ENCODE assay signal across 17 cellular contexts in the genomic region with DNA sequence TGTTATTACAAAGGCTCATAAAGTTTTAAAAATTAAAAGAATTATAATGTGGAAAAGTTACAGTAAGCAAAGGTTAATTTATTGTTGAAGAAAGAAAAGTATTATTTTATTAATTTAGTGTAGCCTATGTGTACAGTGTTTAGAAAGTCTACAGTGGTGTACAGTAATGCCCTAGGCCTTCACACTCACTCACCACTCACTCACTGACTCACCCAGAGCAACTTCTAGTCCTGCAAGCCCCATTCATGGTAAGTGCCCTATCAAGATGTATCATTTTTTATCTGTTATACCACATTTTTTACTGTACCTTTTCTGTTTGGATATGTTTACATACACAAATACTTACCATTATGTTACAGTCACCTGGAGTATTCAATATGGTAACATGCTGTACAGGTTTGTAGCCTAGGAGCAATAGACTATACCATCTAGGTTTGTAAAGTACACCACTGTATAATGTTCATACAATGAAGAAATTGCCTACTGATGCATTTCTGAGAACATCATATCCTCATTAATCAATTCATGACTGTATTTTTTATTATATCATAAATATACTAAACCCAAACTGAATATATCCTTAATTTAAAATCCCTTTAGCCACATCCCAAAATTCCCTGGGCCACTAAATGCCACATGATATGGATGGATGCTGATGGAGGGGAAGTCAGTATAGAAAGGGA. TPM values are rescaled to one million over a fixed set of nuclear protein-coding genes. Genes with fewer than 3 reads are reported as not detected.
DNase-seq lines count a peak whose midpoint lies in the region; ATAC-seq and TF ChIP-seq lines count a peak whose summit lies in the region.
"Had no signal": no experiment of that assay in that cellular context is flagged by ENCODE, and none has a peak within 500 bp of the region (broad histone marks: within the 10 kb centered on the region; RNA-seq: fewer than 3 reads in every experiment).

No MANE protein-coding gene starts in this region.

- H3K4me1 ChIP-seq in mammary epithelial cell (ENCODE audit: insufficient read depth, low read length) (peaks cover 13% of the 10 kb centered on the region), upper lobe of left lung (no peaks in the 10 kb centered on the region), Peyer's patch (no peaks in the 10 kb centered on the region)
- H3K4me1 ChIP-seq: HAP-1 had no signal

- H3K27ac ChIP-seq in mammary epithelial cell (ENCODE audit: insufficient read depth, low read depth, low read length) (peak overlapping the region; percentile 91), upper lobe of left lung (no peak overlapping the region), Peyer's patch (no peak overlapping the region)

- H3K4me3 ChIP-seq in AG10803 (ENCODE audit: low read length) (no peak overlapping the region), MG63 (no peak overlapping the region), mammary epithelial cell (replicated peaks in 1 of 3; ENCODE audit: insufficient read depth in 1 of 3, low read depth in 2 of 3, low read length in 3 of 3) (no peak overlapping the region), upper lobe of left lung (no peak overlapping the region), Peyer's patch (no peak overlapping the region)
- H3K4me3 ChIP-seq: HAP-1, K562 had no signal

- dilution Hi-C loops in mammary epithelial cell (cut with HindIII; ENCODE audit: low sequenced_read_pairs): no loop called here

- no peaks in the 10 kb centered on the region for H3K36me3 ChIP-seq in MG63
- no peaks in the 10 kb centered on the region for H3K36me3 ChIP-seq in mammary epithelial cell (ENCODE audit: insufficient read depth, low read length)
- H3K36me3 ChIP-seq in upper lobe of left lung: no peaks in the 10 kb centered on the region
- no peaks in the 10 kb centered on the region for H3K36me3 ChIP-seq in Peyer's patch
- H3K36me3 ChIP-seq: HAP-1 had no signal

- no peak overlapping the region for H3K9ac ChIP-seq in mammary epithelial cell (ENCODE audit: insufficient read depth, low read length)

- in situ Hi-C loops in mammary epithelial cell (cut with MboI; ENCODE audit: low sequenced_read_pairs in 2 of 2): no loop called here

- H3K27me3 ChIP-seq in MG63 (no peaks in the 10 kb centered on the region), mammary epithelial cell (ENCODE audit: insufficient read depth, low read length) (no peaks in the 10 kb centered on the region), upper lobe of left lung (no peaks in the 10 kb centered on the region), Peyer's patch (no peaks in the 10 kb centered on the region)

- TF ChIP-seq CTCF in AG10803 (conservative IDR thresholded peaks at IDR 0.05; ENCODE audit: low read length) (no peak), mammary epithelial cell (conservative IDR thresholded peaks at IDR 0.05 in 1 of 2, IDR thresholded peaks at IDR 0.05 in 1 of 2; ENCODE audit: extremely low read depth in 1 of 2, insufficient read depth in 1 of 2, low read depth in 1 of 2, low read length in 2 of 2) (no peak), upper lobe of left lung (IDR thresholded peaks at IDR 0.05) (no peak), Peyer's patch (IDR thresholded peaks at IDR 0.05) (no peak)

- DNase-seq in AG10803 (ENCODE audit: low read depth) (peak; percentile 47), MG63 (peak; percentile 33), mammary epithelial cell (peak; percentile 87), kidney tubule cell (ENCODE audit: low spot score) (peak; percentile 76), upper lobe of left lung (no peak), Peyer's patch (no peak), COLO829 (ENCODE audit: low spot score) (no peak)
- DNase-seq: activated CD4-positive, alpha-beta T cell treated with anti-CD3 and anti-CD28 coated beads, Interleukin-2, amount 10 ng/mL, durations not matched to agents 24 days and 14 days; CD8-positive, alpha-beta memory T cell; DMS79 treated with DMSO at 0.1 percent for 48 hours; effector memory CD4-positive, alpha-beta T cell; NCI-H1092 treated with DMSO at 0.1 percent for 48 hours; NCI-H2107; NCI-H526 treated with DMSO at 0.1 percent for 48 hours had no signal

- ATAC-seq in upper lobe of left lung (ENCODE audit: low FRiP score in 2 of 2) (no peak), GM18520 (IDR thresholded peaks at IDR 0.05; ENCODE audit: unreplicated experiment) (no peak)
- ATAC-seq: K562 had no signal

- CTCF ChIA-PET in mammary epithelial cell (lab: Charles Lee; ENCODE audit: low non-redundant PET): no interaction called here

- H3K9me3 ChIP-seq in MG63: no peaks in the 10 kb centered on the region
- no peaks in the 10 kb centered on the region for H3K9me3 ChIP-seq in mammary epithelial cell (replicated peaks; ENCODE audit: insufficient read depth, low read length)
- no peaks in the 10 kb centered on the region for H3K9me3 ChIP-seq in upper lobe of left lung
- no peaks in the 10 kb centered on the region for H3K9me3 ChIP-seq in Peyer's patch
- H3K9me3 ChIP-seq: HAP-1 had no signal

- peak overlapping the region; percentile 6 for H3K4me2 ChIP-seq in mammary epithelial cell (ENCODE audit: insufficient read depth, low read depth, low read length)

- no peak for TF ChIP-seq POLR2A in upper lobe of left lung (IDR thresholded peaks at IDR 0.05)
- no peak for TF ChIP-seq POLR2A in Peyer's patch (IDR thresholded peaks at IDR 0.05)

- TF ChIP-seq EP300 in upper lobe of left lung (IDR thresholded peaks at IDR 0.05): no peak

- no TSS peak for BruUV-seq in mammary epithelial cell (replicated peaks; lab: Mats Ljungman, UMichigan)

- intact Hi-C loops in mammary epithelial cell (cut with micrococcal nuclease): no loop called here

- no peaks in the 10 kb centered on the region for H3K79me2 ChIP-seq in mammary epithelial cell (ENCODE audit: insufficient read depth, low read length)

- H4K20me1 ChIP-seq in mammary epithelial cell (ENCODE audit: insufficient read depth, low read length): no peaks in the 10 kb centered on the region

- no peak overlapping the region for H2AFZ ChIP-seq in mammary epithelial cell (ENCODE audit: low read depth, low read length)

RNA-seq across cellular contexts. Expression of gene NID2, which starts 43.6 kb away (rescaled TPM):
- total RNA-seq in MG63 (2014; rRNA removed; shearing (Covaris generic); ENCODE audit: low replicate concordance): 2.3 and 4.6 TPM in 2 replicates
- total RNA-seq in mammary epithelial cell: 10 to 100 TPM in 1 of 2 donors, 1 to 10 TPM in 1; 4.8 to 17.2 TPM
- 20.6 TPM for polyA plus RNA-seq in mammary epithelial cell
- polyA minus RNA-seq in mammary epithelial cell: 36.6 TPM
- total RNA-seq in upper lobe of left lung: 10 to 100 TPM in 2 of 6 donors, 1 to 10 TPM in 4; 4.9 to 33.5 (median 8.3) TPM
- total RNA-seq in Peyer's patch: 10 to 100 TPM in 3 of 4 donors, 1 to 10 TPM in 1; 8.6 to 16.5 (median 11.5) TPM
- total RNA-seq: CD8-positive, alpha-beta memory T cell had no signal

Comparison
In these comparisons a context has a peak if more than half of its experiments do, and no peak if none do; other contexts are left out.
1. DNase-seq: peak in AG10803 (single experiment), MG63 (single experiment), mammary epithelial cell (single experiment) and kidney tubule cell (single experiment); none in upper lobe of left lung (0 of 2), Peyer's patch (0 of 3) and COLO829 (single experiment).